In the genomic region with DNA sequence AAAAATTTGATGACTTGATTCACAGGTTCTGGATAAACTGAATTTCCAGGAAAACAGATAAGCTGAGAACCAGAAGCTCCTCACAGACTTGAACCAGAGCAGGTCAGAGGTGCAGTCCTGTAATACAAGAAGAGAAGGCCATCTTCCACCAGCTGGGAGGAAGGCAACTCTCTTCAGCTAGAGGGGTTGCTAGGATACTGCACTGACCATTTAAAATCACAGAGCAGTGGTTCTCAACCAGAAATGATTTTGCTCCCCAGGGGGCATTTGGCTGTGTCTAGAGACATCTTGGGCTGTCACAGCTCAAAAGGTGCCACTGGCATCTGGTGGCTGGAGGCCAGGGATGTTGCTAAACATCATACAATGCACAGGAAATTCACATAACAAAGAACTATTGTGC, we compare ENCODE assay signal across 18 cellular contexts. TPM values are rescaled to one million over a fixed set of nuclear protein-coding genes. Genes with fewer than 3 reads are reported as not detected.
DNase-seq lines count a peak whose midpoint lies in the region; ATAC-seq and TF ChIP-seq lines count a peak whose summit lies in the region.
"Had no signal": no experiment of that assay in that cellular context is flagged by ENCODE, and none has a peak within 500 bp of the region (broad histone marks: within the 10 kb centered on the region; RNA-seq: fewer than 3 reads in every experiment).

No MANE protein-coding gene starts in this region.

- H3K4me1 ChIP-seq in GM23338 (ENCODE audit: insufficient read depth) = peaks cover 41% of the 10 kb centered on the region

- peak overlapping the region; percentile 73 for H3K4me2 ChIP-seq in GM23338
- H3K4me2 ChIP-seq: SK-N-SH had no signal

- H3K4me1 Mint-ChIP-seq in GM23338 = peaks cover 38% of the 10 kb centered on the region
- H3K4me1 Mint-ChIP-seq: T-cell had no signal

- TF ChIP-seq CTCF in GM23338 (conservative IDR thresholded peaks at IDR 0.05; ENCODE audit: low read depth in 2 of 2) = no peak

- peaks cover 4% of the 10 kb centered on the region; the same call in 2 of the 3 replicates for H3K36me3 Mint-ChIP-seq in GM23338 (ENCODE audit: low read depth)
- H3K36me3 Mint-ChIP-seq: T-cell had no signal

- 0 out of 2 replicates have a peak, but pooled peaks cover 7% of the 10 kb centered on the region for H3F3A ChIP-seq in GM23338 (replicated peaks; ENCODE audit: low read depth)

- H3K4me3 ChIP-seq in GM23338 = no peak overlapping the region

- no peak for ATAC-seq in GM23338
- no peak for ATAC-seq in GM21528 (IDR thresholded peaks at IDR 0.05; ENCODE audit: low FRiP score, unreplicated experiment)
- ATAC-seq: T-cell had no signal

- no peak overlapping the region for H3K27ac Mint-ChIP-seq in GM23338
- H3K27ac Mint-ChIP-seq: T-cell had no signal

- H4K20me1 ChIP-seq in GM23338 (replicated peaks; ENCODE audit: insufficient read depth) = peaks cover 5% of the 10 kb centered on the region; the same call in 1 of the 2 replicates

- H3K27me3 Mint-ChIP-seq in GM23338 (ENCODE audit: insufficient read depth, low read depth, poor library complexity) = peaks cover 2% of the 10 kb centered on the region

- H3K27ac ChIP-seq in GM23338 (ENCODE audit: low read depth) = no peak overlapping the region

- H3K27me3 ChIP-seq in GM23338 (ENCODE audit: insufficient read depth) = peaks cover 17% of the 10 kb centered on the region

- no peaks in the 10 kb centered on the region for H3K36me3 ChIP-seq in GM23338 (ENCODE audit: insufficient read depth)

- H2AFZ ChIP-seq in GM23338 = no peak overlapping the region

- DNase-seq in NCI-H146 (lab: John Stamatoyannopoulos, UW) (peak; percentile 17), NCI-H146 treated with DMSO at 0.1 percent for 48 hours (lab: John Stamatoyannopoulos, UW; ENCODE audit: unreplicated experiment) (no peak), GM23338 (ENCODE audit: low spot score) (no peak), NCI-H748 treated with DMSO at 0.1 percent for 48 hours (lab: John Stamatoyannopoulos, UW) (peak; percentile 71), left kidney (ENCODE audit: low read depth, low spot score) (peak; percentile 85), ecto neural progenitor cell (ENCODE audit: low spot score) (no peak)
- no peak for DNase-seq in stimulated activated CD4-positive, alpha-beta T cell treated with anti-CD3 and anti-CD28 coated beads, Interleukin-4, amount 100 ng/mL, for 4 hours
- DNase-seq: DMS 273 treated with DMSO at 0.1 percent for 48 hours; EL; H7; NCI-H1436; NK-92 treated with Interleukin-12 subunit alpha and Interleukin-12 subunit beta, amount 100 ng/mL, for 24 hours; SHP77; SK-N-SH; T-cell had no signal

- no peak overlapping the region for H3K4me3 Mint-ChIP-seq in GM23338
- H3K4me3 Mint-ChIP-seq: T-cell had no signal

- H3K9me3 Mint-ChIP-seq in GM23338 = peaks cover 2% of the 10 kb centered on the region; the same call in 1 of the 3 replicates

- H3K79me2 ChIP-seq in GM23338 (replicated peaks; ENCODE audit: insufficient read depth) = peaks cover 17% of the 10 kb centered on the region

- H3K9me2 ChIP-seq in GM23338 (ENCODE audit: insufficient read depth) = peaks cover 14% of the 10 kb centered on the region; the same call in 1 of the 2 replicates
- H3K9me2 ChIP-seq: SK-N-SH had no signal

TF ChIP-seq in GM23338, 12 proteins besides CTCF, POLR2A, EP300 and RAD21 (continues in another document):
- no peak for TF ChIP-seq JUNB (IDR thresholded peaks at IDR 0.05; ENCODE audit: unreplicated experiment)
- TF ChIP-seq, protein P1, sequence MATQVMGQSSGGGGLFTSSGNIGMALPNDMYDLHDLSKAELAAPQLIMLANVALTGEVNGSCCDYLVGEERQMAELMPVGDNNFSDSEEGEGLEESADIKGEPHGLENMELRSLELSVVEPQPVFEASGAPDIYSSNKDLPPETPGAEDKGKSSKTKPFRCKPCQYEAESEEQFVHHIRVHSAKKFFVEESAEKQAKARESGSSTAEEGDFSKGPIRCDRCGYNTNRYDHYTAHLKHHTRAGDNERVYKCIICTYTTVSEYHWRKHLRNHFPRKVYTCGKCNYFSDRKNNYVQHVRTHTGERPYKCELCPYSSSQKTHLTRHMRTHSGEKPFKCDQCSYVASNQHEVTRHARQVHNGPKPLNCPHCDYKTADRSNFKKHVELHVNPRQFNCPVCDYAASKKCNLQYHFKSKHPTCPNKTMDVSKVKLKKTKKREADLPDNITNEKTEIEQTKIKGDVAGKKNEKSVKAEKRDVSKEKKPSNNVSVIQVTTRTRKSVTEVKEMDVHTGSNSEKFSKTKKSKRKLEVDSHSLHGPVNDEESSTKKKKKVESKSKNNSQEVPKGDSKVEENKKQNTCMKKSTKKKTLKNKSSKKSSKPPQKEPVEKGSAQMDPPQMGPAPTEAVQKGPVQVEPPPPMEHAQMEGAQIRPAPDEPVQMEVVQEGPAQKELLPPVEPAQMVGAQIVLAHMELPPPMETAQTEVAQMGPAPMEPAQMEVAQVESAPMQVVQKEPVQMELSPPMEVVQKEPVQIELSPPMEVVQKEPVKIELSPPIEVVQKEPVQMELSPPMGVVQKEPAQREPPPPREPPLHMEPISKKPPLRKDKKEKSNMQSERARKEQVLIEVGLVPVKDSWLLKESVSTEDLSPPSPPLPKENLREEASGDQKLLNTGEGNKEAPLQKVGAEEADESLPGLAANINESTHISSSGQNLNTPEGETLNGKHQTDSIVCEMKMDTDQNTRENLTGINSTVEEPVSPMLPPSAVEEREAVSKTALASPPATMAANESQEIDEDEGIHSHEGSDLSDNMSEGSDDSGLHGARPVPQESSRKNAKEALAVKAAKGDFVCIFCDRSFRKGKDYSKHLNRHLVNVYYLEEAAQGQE (IDR thresholded peaks at IDR 0.05; ENCODE audit: unreplicated experiment) = no peak
- no peak for TF ChIP-seq POLR2AphosphoS5 (IDR thresholded peaks at IDR 0.05; ENCODE audit: low read depth)
- TF ChIP-seq STAT1 (IDR thresholded peaks at IDR 0.05; ENCODE audit: unreplicated experiment) = no peak
- TF ChIP-seq ZNF114 (CRISPR knock-in tag; IDR thresholded peaks at IDR 0.05) = no peak
- no peak for TF ChIP-seq EZH2phosphoT487 (IDR thresholded peaks at IDR 0.05; ENCODE audit: unreplicated experiment)
- TF ChIP-seq EZH2 (IDR thresholded peaks at IDR 0.05; ENCODE audit: low read depth, unreplicated experiment) = no peak
- no peak for TF ChIP-seq ZNF462 (CRISPR knock-in tag; IDR thresholded peaks at IDR 0.05)

RNA-seq across cellular contexts. Expression of gene OPCML, which starts 17.2 kb away (rescaled TPM):
- total RNA-seq in GM23338 (2014; rRNA removed; shearing (Covaris generic)) = 2.4 and 4.4 TPM in 2 replicates
- 0.68 and 1.2 TPM in 2 replicates for polyA plus RNA-seq in GM23338 (2016; fragmentation: Nextera tagmentation; extraction: Ambion mirVana)
- total RNA-seq: A172, OCI-LY7, T-cell had no signal
- polyA plus RNA-seq: SK-N-SH had no signal

Comparison
In these comparisons a context has a peak if more than half of its experiments do, and no peak if none do; other contexts are left out.
1. DNase-seq: peak in NCI-H146 (single experiment), NCI-H748 treated with DMSO at 0.1 percent for 48 hours (single experiment) and left kidney (single experiment); none in NCI-H146 treated with DMSO at 0.1 percent for 48 hours (single experiment), GM23338 (single experiment), ecto neural progenitor cell (single experiment) and stimulated activated CD4-positive, alpha-beta T cell treated with anti-CD3 and anti-CD28 coated beads, Interleukin-4, amount 100 ng/mL, for 4 hours (0 of 2).